ENCODE assay signal across 8 cellular contexts in genomic region chr20:62806383-62807050, GRCh38. TPM values are rescaled to one million over a fixed set of nuclear protein-coding genes. Genes with fewer than 3 reads are reported as not detected.
DNase-seq lines count a peak whose midpoint lies in the region; ATAC-seq and TF ChIP-seq lines count a peak whose summit lies in the region.

No MANE protein-coding gene starts in this region.

- no peak overlapping the region for H2BK5ac ChIP-seq in mesendoderm (ENCODE audit: low read length)

- H3K4ac ChIP-seq in mesendoderm (ENCODE audit: low read depth, low read length), result no peak overlapping the region

- 75 to 88% methylated on average over 11 of the region's 11 CpGs for WGBS in aorta, 2 donors
- no CpG with 5 or more reads among the region's 11 CpGs for WGBS in mesendoderm (ENCODE audit: extremely low coverage, insufficient coverage, low lambda C conversion rate)

- no peaks in the 10 kb centered on the region for H3K79me1 ChIP-seq in mesendoderm (ENCODE audit: low read length)

- H3K9me3 Mint-ChIP-seq in T-helper 1 cell treated with Interleukin-12 subunit alpha and Interleukin-12 subunit beta and Interleukin-4 antibody, amounts not matched to agents 30 μg/mL and 1 μg/mL, for 36 hours, result no peaks in the 10 kb centered on the region
- H3K9me3 Mint-ChIP-seq in stimulated activated effector memory CD8-positive, alpha-beta T cell treated with anti-CD3 and anti-CD28 coated beads, Interleukin-12 subunit alpha, Interleukin-12 subunit beta, amount 100 ng/mL, for 72 hours, result no peaks in the 10 kb centered on the region

- peak overlapping the region; percentile 21 for H3K27ac ChIP-seq in WERI-Rb-1
- no peak overlapping the region for H3K27ac ChIP-seq in aorta (ENCODE audit: low read depth in 1 of 2, low read length in 2 of 2)
- no peak overlapping the region for H3K27ac ChIP-seq in mesendoderm (ENCODE audit: low read depth, low read length)

- no peak for DNase-seq in T-helper 1 cell
- DNase-seq in WERI-Rb-1, result no peak
- DNase-seq in fibroblast of villous mesenchyme (ENCODE audit: low read depth), result no peak
- no peak for DNase-seq in stimulated activated effector memory CD8-positive, alpha-beta T cell treated with anti-CD3 and anti-CD28 coated beads, Interleukin-12 subunit alpha, Interleukin-12 subunit beta, amount 100 ng/mL, for 72 hours (ENCODE audit: low spot score in 2 of 2)
- DNase-seq in MV-4-11 (lab: John Stamatoyannopoulos, UW), result no peak
- DNase-seq in aorta, result no peak
- DNase-seq in mesendoderm, result no peak

- H3K9ac ChIP-seq in mesendoderm (ENCODE audit: low read length), result no peak overlapping the region

- no peak overlapping the region for H3K23ac ChIP-seq in mesendoderm (ENCODE audit: low read length)

- no peak overlapping the region for H4K8ac ChIP-seq in mesendoderm (ENCODE audit: low read depth, low read length)

- TF ChIP-seq CTCF in WERI-Rb-1 (IDR thresholded peaks at IDR 0.05; ENCODE audit: low read depth, low read length) (no peak), fibroblast of villous mesenchyme (IDR thresholded peaks at IDR 0.05; ENCODE audit: insufficient read depth, low read depth, low read length) (no peak)

- no peak overlapping the region for H2BK120ac ChIP-seq in mesendoderm (ENCODE audit: low read depth, low read length)

- H2AK5ac ChIP-seq in mesendoderm (ENCODE audit: low read length), result no peak overlapping the region

- H3K27me3 ChIP-seq in WERI-Rb-1 (ENCODE audit: insufficient read depth, low read depth, severe bottlenecking), result no peaks in the 10 kb centered on the region
- H3K27me3 ChIP-seq in aorta (ENCODE audit: control insufficient read depth in 1 of 2, insufficient read depth in 2 of 2, low read length in 1 of 2), result no peaks in the 10 kb centered on the region
- H3K27me3 ChIP-seq in mesendoderm (ENCODE audit: insufficient read depth, low read length, poor library complexity), result no peaks in the 10 kb centered on the region

- no peaks in the 10 kb centered on the region for H3K4me1 ChIP-seq in aorta (ENCODE audit: control insufficient read depth in 1 of 2, insufficient read depth in 2 of 2, low read length in 2 of 2)
- H3K4me1 ChIP-seq in mesendoderm (ENCODE audit: control insufficient read depth, low read depth, low read length), result no peaks in the 10 kb centered on the region

- H2BK15ac ChIP-seq in mesendoderm (replicated peaks; ENCODE audit: low read depth), result no peak overlapping the region

- H3K4me2 ChIP-seq in mesendoderm (ENCODE audit: low read length), result no peak overlapping the region

- no peak for ATAC-seq in stimulated activated effector memory CD8-positive, alpha-beta T cell treated with anti-CD3 and anti-CD28 coated beads, Interleukin-12 subunit alpha, Interleukin-12 subunit beta, amount 100 ng/mL, for 72 hours
- no peak for ATAC-seq in aorta (ENCODE audit: low FRiP score)

- H4K5ac ChIP-seq in mesendoderm (ENCODE audit: low read length), result no peak overlapping the region

- peak overlapping the region; percentile 82 for H3K4me3 Mint-ChIP-seq in T-helper 1 cell treated with Interleukin-12 subunit alpha and Interleukin-12 subunit beta and Interleukin-4 antibody, amounts not matched to agents 30 μg/mL and 1 μg/mL, for 36 hours
- peak overlapping the region; percentile 85 for H3K4me3 Mint-ChIP-seq in stimulated activated effector memory CD8-positive, alpha-beta T cell treated with anti-CD3 and anti-CD28 coated beads, Interleukin-12 subunit alpha, Interleukin-12 subunit beta, amount 100 ng/mL, for 72 hours

- H3K4me3 ChIP-seq in WERI-Rb-1 (ENCODE audit: low read depth, low read length) (no peak overlapping the region; the same call in 1 of the 2 replicates), fibroblast of villous mesenchyme (ENCODE audit: low read depth, low read length) (peak overlapping the region; percentile 78), aorta (ENCODE audit: low read length in 2 of 2) (no peak overlapping the region), mesendoderm (ENCODE audit: low read length) (no peak overlapping the region)

- intact Hi-C loops in aorta (cut with DNase I), result loop anchor here (5.0 to 10.0 kb wide), 4 partner anchors 139 to 309 kb away; partner anchors contain the start of gene SLC17A9 (in 1 of the 2)

- no peak overlapping the region for H3K27ac Mint-ChIP-seq in T-helper 1 cell treated with Interleukin-12 subunit alpha and Interleukin-12 subunit beta and Interleukin-4 antibody, amounts not matched to agents 30 μg/mL and 1 μg/mL, for 36 hours
- H3K27ac Mint-ChIP-seq in stimulated activated effector memory CD8-positive, alpha-beta T cell treated with anti-CD3 and anti-CD28 coated beads, Interleukin-12 subunit alpha, Interleukin-12 subunit beta, amount 100 ng/mL, for 72 hours, result peak overlapping the region; percentile 79

- H3K36me3 ChIP-seq in WERI-Rb-1 (peaks cover 49% of the 10 kb centered on the region), aorta (ENCODE audit: control insufficient read depth in 1 of 2, insufficient read depth in 2 of 2, low read length in 1 of 2) (peaks cover 0 to 9% of the 10 kb centered on the region in 2 donors), mesendoderm (ENCODE audit: control insufficient read depth, insufficient read depth, low read length) (peaks cover 3% of the 10 kb centered on the region)

- H3K4me1 Mint-ChIP-seq in T-helper 1 cell treated with Interleukin-12 subunit alpha and Interleukin-12 subunit beta and Interleukin-4 antibody, amounts not matched to agents 30 μg/mL and 1 μg/mL, for 36 hours (ENCODE audit: low read depth), result peaks cover 16% of the 10 kb centered on the region
- H3K4me1 Mint-ChIP-seq in stimulated activated effector memory CD8-positive, alpha-beta T cell treated with anti-CD3 and anti-CD28 coated beads, Interleukin-12 subunit alpha, Interleukin-12 subunit beta, amount 100 ng/mL, for 72 hours, result peaks cover 32% of the 10 kb centered on the region

- no peaks in the 10 kb centered on the region for H3K27me3 Mint-ChIP-seq in T-helper 1 cell treated with Interleukin-12 subunit alpha and Interleukin-12 subunit beta and Interleukin-4 antibody, amounts not matched to agents 30 μg/mL and 1 μg/mL, for 36 hours (ENCODE audit: low read depth)

- H3K36me3 Mint-ChIP-seq in T-helper 1 cell treated with Interleukin-12 subunit alpha and Interleukin-12 subunit beta and Interleukin-4 antibody, amounts not matched to agents 30 μg/mL and 1 μg/mL, for 36 hours (ENCODE audit: low read depth), result peaks cover 8% of the 10 kb centered on the region
- H3K36me3 Mint-ChIP-seq in stimulated activated effector memory CD8-positive, alpha-beta T cell treated with anti-CD3 and anti-CD28 coated beads, Interleukin-12 subunit alpha, Interleukin-12 subunit beta, amount 100 ng/mL, for 72 hours, result peaks cover 75% of the 10 kb centered on the region

- no peak overlapping the region for H3K56ac ChIP-seq in mesendoderm (ENCODE audit: low read length)

- no peak overlapping the region for H3K18ac ChIP-seq in mesendoderm (ENCODE audit: low read length)

- H3K79me2 ChIP-seq in mesendoderm (ENCODE audit: control insufficient read depth, insufficient read depth, low read length), result no peaks in the 10 kb centered on the region

- H3K9me3 ChIP-seq in WERI-Rb-1 (ENCODE audit: severe bottlenecking), result no peaks in the 10 kb centered on the region
- no peaks in the 10 kb centered on the region for H3K9me3 ChIP-seq in aorta (ENCODE audit: control insufficient read depth, low read length)

RNA-seq across cellular contexts. Expression of gene OGFR, which starts 1.9 kb away (rescaled TPM):
- total RNA-seq in fibroblast of villous mesenchyme (30.3 and 33.7 TPM in 2 replicates), aorta (10 to 100 TPM; 31.7 to 42.6 TPM)
- polyA plus RNA-seq in aorta, result 10 to 100 TPM; 18.5 to 58.8 TPM
- 11.3 TPM for polyA plus RNA-seq in mesendoderm (2013, experiment 1 of 2)
- 11.4 TPM for polyA plus RNA-seq in mesendoderm (2013, experiment 2 of 2)

RNA-seq across cellular contexts. Expression of gene MRGBP, which starts 10.2 kb away (rescaled TPM):
- total RNA-seq in fibroblast of villous mesenchyme, result 22.2 and 23.7 TPM in 2 replicates
- 1 to 10 TPM; 7.5 to 7.6 TPM for total RNA-seq in aorta
- 1 to 10 TPM; 4.0 to 7.8 TPM for polyA plus RNA-seq in aorta
- polyA plus RNA-seq in mesendoderm (2013, experiment 1 of 2), result 13.3 TPM
- polyA plus RNA-seq in mesendoderm (2013, experiment 2 of 2), result 13.2 TPM

RNA-seq across cellular contexts. Expression of gene COL9A3, which starts 10.3 kb away (rescaled TPM):
- under 0.01 and 0.43 TPM in 2 replicates for total RNA-seq in fibroblast of villous mesenchyme
- total RNA-seq in aorta, result 1 to 10 TPM; 1.5 to 6.5 TPM
- polyA plus RNA-seq in aorta, result under 1 TPM; 0.13 to 0.77 TPM
- polyA plus RNA-seq in mesendoderm (2013, experiment 1 of 2), result 45.6 TPM
- polyA plus RNA-seq in mesendoderm (2013, experiment 2 of 2), result 45.1 TPM

RNA-seq across cellular contexts. Expression of gene TCFL5, which starts 55.1 kb away (rescaled TPM):
- total RNA-seq in fibroblast of villous mesenchyme (12.6 and 19.0 TPM in 2 replicates), aorta (10 to 100 TPM in 1 of 2 donors, 1 to 10 TPM in 1; 4.9 to 10.7 TPM)
- polyA plus RNA-seq in aorta, result 1 to 10 TPM; 4.5 TPM
- 5.1 TPM for polyA plus RNA-seq in mesendoderm (2013, experiment 1 of 2)
- polyA plus RNA-seq in mesendoderm (2013, experiment 2 of 2), result 4.8 TPM
